21 cellular contexts compared by ENCODE assay signal in genomic region chr4:169770411-169770810, GRCh38.
"Had no signal": no experiment of that assay in that cellular context is flagged by ENCODE, and none has a peak within 500 bp of the region (broad histone marks: within the 10 kb centered on the region; RNA-seq: fewer than 3 reads in every experiment).

No MANE protein-coding gene starts in this region.

- H3K36me3 Mint-ChIP-seq: activated naive CD8-positive, alpha-beta T cell; natural killer cell had no signal

- H3K4me3 Mint-ChIP-seq: activated naive CD8-positive, alpha-beta T cell; activated T-cell treated with anti-CD3 and anti-CD28 coated beads, Interleukin-2, amount 50 U/mL, for 72 hours; effector memory CD8-positive, alpha-beta T cell; natural killer cell; T-helper 17 cell had no signal

- DNase-seq: activated CD4-positive, alpha-beta T cell treated with anti-CD3 and anti-CD28 coated beads for 48 hours; activated CD8-positive, alpha-beta memory T cell treated with anti-CD3 and anti-CD28 coated beads, Interleukin-2, amount 50 U/mL, for 48 hours; activated gamma-delta T cell treated with Interleukin-2 at 50 U/mL for 16 hours; activated T-cell treated with anti-CD3 and anti-CD28 coated beads, Interleukin-2, amount 50 U/mL, for 72 hours; amygdala; dermis blood vessel endothelial cell; effector memory CD8-positive, alpha-beta T cell; glutamatergic neuron; natural killer cell; posterior cingulate gyrus; SJCRH30; small intestine; stimulated activated CD4-positive, alpha-beta T cell treated with anti-CD3 and anti-CD28 coated beads, Interleukin-4, amount 100 ng/mL, for 4 hours; stimulated activated CD8-positive, alpha-beta memory T cell treated with anti-CD3 and anti-CD28 coated beads, Interleukin-4, amount 100 ng/mL, for 48 hours; stimulated activated naive CD8-positive, alpha-beta T cell treated with anti-CD3 and anti-CD28 coated beads, Interleukin-15, Interleukin-2, amounts not matched to agents 100 U/mL and 50 U/mL, for 24 hours; T-helper 17 cell; testis; upper lobe of right lung had no signal

- H3K9me3 ChIP-seq: SJCRH30, testis, upper lobe of right lung had no signal

- H3K9me3 Mint-ChIP-seq: activated T-cell treated with anti-CD3 and anti-CD28 coated beads, Interleukin-2, amount 50 U/mL, for 72 hours; effector memory CD8-positive, alpha-beta T cell; natural killer cell had no signal

- H3K4me1 ChIP-seq: SJCRH30, testis had no signal

- H3K27me3 ChIP-seq: SJCRH30, testis had no signal

- H3K36me3 ChIP-seq: SJCRH30, upper lobe of right lung had no signal

- ATAC-seq: stimulated activated naive CD8-positive, alpha-beta T cell treated with anti-CD3 and anti-CD28 coated beads, Interleukin-15, Interleukin-2, amounts not matched to agents 100 U/mL and 50 U/mL, for 24 hours; T-helper 17 cell; upper lobe of right lung had no signal

- H3K27ac Mint-ChIP-seq: activated naive CD8-positive, alpha-beta T cell; activated T-cell treated with anti-CD3 and anti-CD28 coated beads, Interleukin-2, amount 50 U/mL, for 72 hours; effector memory CD8-positive, alpha-beta T cell; natural killer cell; T-helper 17 cell had no signal

- H3K27ac ChIP-seq: epithelial cell of prostate, SJCRH30, testis, upper lobe of right lung had no signal

- H3K4me3 ChIP-seq: lung, SJCRH30, testis, upper lobe of right lung had no signal
